Comparison of ENCODE assay signal across 10 cellular contexts in genomic region chr14:26204954-26205479, GRCh38.
DNase-seq lines count a peak whose midpoint lies in the region; ATAC-seq and TF ChIP-seq lines count a peak whose summit lies in the region.
"Had no signal": no experiment of that assay in that cellular context is flagged by ENCODE, and none has a peak within 500 bp of the region (broad histone marks: within the 10 kb centered on the region; RNA-seq: fewer than 3 reads in every experiment).

No MANE protein-coding gene starts in this region.

- WGBS in sigmoid colon, 2 donors, result 5 to 8% methylated on average over 40 of the region's 40 CpGs

- TF ChIP-seq POLR2A in sigmoid colon (IDR thresholded peaks at IDR 0.05), result no peak

- H3K27me3 Mint-ChIP-seq in chondrocyte (ENCODE audit: low read depth), result peaks cover 46% of the 10 kb centered on the region
- peaks cover 0 to 3% of the 10 kb centered on the region in 2 donors for H3K27me3 Mint-ChIP-seq in T-cell

- ATAC-seq in T-cell (replicated peaks in 1 of 4) (no peak), GM21390 (IDR thresholded peaks at IDR 0.05; ENCODE audit: unreplicated experiment) (no peak)

- no peaks in the 10 kb centered on the region for H3K27me3 ChIP-seq in sigmoid colon

- TF ChIP-seq CTCF in chondrocyte (IDR thresholded peaks at IDR 0.05), result no peak
- TF ChIP-seq CTCF in sigmoid colon (IDR thresholded peaks at IDR 0.05), result no peak

- POLR2A ChIA-PET in T-cell (lab: Charles Lee), result no interaction called here

- H3K4me1 Mint-ChIP-seq in chondrocyte (ENCODE audit: low read depth), result peaks cover 14% of the 10 kb centered on the region
- no peaks in the 10 kb centered on the region for H3K4me1 Mint-ChIP-seq in T-cell
- H3K4me1 Mint-ChIP-seq: activated naive CD8-positive, alpha-beta T cell treated with anti-CD3 and anti-CD28 coated beads, Interleukin-2, amount 10 ng/mL, durations not matched to agents 7 days and 5 days had no signal

- DNase-seq in NCI-H1105 treated with DMSO at 0.1 percent for 48 hours (lab: John Stamatoyannopoulos, UW) (peak; percentile 80), chondrocyte (ENCODE audit: low spot score) (no peak), iPS-NIHi7 (ENCODE audit: extremely low spot score) (peak; percentile 67), sigmoid colon (peak; percentile 72), NCI-H2196 (lab: John Stamatoyannopoulos, UW; ENCODE audit: unreplicated experiment) (no peak), SKM-1 treated with dmso at 0.1 percent for 144 hours (lab: John Stamatoyannopoulos, UW; ENCODE audit: unreplicated experiment) (no peak), T-cell (no peak)
- DNase-seq: activated naive CD8-positive, alpha-beta T cell treated with anti-CD3 and anti-CD28 coated beads, Interleukin-2, amount 10 ng/mL, durations not matched to agents 7 days and 5 days had no signal

- H3K9me3 ChIP-seq in sigmoid colon, result no peaks in the 10 kb centered on the region

- H3K9me3 Mint-ChIP-seq in chondrocyte (ENCODE audit: low read depth), result no peaks in the 10 kb centered on the region
- H3K9me3 Mint-ChIP-seq in T-cell, result peaks cover 9 to 12% (median 9%) of the 10 kb centered on the region in 3 donors

- peak overlapping the region; percentile 36 to 56 (median 52) for H3K4me3 ChIP-seq in sigmoid colon

- CTCF ChIA-PET in T-cell (lab: Charles Lee), result no interaction called here

- peak overlapping the region in 3 of 4 donors; percentile 29 to 67 (median 65) for H3K27ac ChIP-seq in sigmoid colon
- H3K27ac ChIP-seq: RWPE1 had no signal

- TF ChIP-seq EP300 in sigmoid colon (IDR thresholded peaks at IDR 0.05), result no peak

- H3K4me1 ChIP-seq in sigmoid colon, result peaks cover 0 to 4% (median 0%) of the 10 kb centered on the region in 4 donors

- no peak overlapping the region for H3K27ac Mint-ChIP-seq in chondrocyte (ENCODE audit: unreplicated experiment)
- H3K27ac Mint-ChIP-seq in T-cell, result no peak overlapping the region
- H3K27ac Mint-ChIP-seq: activated naive CD8-positive, alpha-beta T cell treated with anti-CD3 and anti-CD28 coated beads, Interleukin-2, amount 10 ng/mL, durations not matched to agents 7 days and 5 days had no signal

- intact Hi-C loops in sigmoid colon (cut with DNase I), result no loop called here

- H3K4me3 Mint-ChIP-seq in chondrocyte (ENCODE audit: unreplicated experiment), result peak overlapping the region; percentile 70
- no peak overlapping the region for H3K4me3 Mint-ChIP-seq in T-cell
- H3K4me3 Mint-ChIP-seq: activated naive CD8-positive, alpha-beta T cell treated with anti-CD3 and anti-CD28 coated beads, Interleukin-2, amount 10 ng/mL, durations not matched to agents 7 days and 5 days had no signal

- no peaks in the 10 kb centered on the region for H3K36me3 ChIP-seq in sigmoid colon

- H3K36me3 Mint-ChIP-seq in chondrocyte (ENCODE audit: low read depth) (no peaks in the 10 kb centered on the region), T-cell (no peaks in the 10 kb centered on the region)
- H3K36me3 Mint-ChIP-seq: activated naive CD8-positive, alpha-beta T cell treated with anti-CD3 and anti-CD28 coated beads, Interleukin-2, amount 10 ng/mL, durations not matched to agents 7 days and 5 days had no signal

Comparison
In these comparisons a context has a peak if more than half of its experiments do, and no peak if none do; other contexts are left out.
1. DNase-seq: peak in NCI-H1105 treated with DMSO at 0.1 percent for 48 hours (single experiment), iPS-NIHi7 (single experiment) and sigmoid colon (single experiment); none in chondrocyte (single experiment), NCI-H2196 (single experiment), SKM-1 treated with dmso at 0.1 percent for 144 hours (single experiment) and T-cell (0 of 34).